ENCODE assay signal across 33 cellular contexts in the genomic region with DNA sequence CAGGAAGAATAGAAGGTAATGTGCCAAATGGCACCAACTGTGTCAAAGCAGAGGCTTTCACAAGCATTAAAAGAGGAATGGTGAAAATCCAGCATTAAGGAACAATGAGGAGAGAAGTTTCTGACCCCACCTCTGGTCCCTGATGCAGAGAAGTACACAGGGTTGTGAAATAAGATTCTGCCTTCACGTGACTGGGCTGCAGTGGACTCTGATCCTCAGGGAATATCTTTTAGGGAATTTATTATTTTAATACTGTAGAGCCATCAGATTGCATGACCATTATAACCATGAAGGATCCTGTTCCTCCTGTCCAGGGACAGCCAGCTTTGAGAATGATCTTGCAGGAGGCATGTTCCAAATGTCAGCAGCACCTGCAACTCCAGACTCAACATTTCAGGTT.
"Had no signal": no experiment of that assay in that cellular context is flagged by ENCODE, and none has a peak within 500 bp of the region (broad histone marks: within the 10 kb centered on the region; RNA-seq: fewer than 3 reads in every experiment).

No MANE protein-coding gene starts in this region.

- H3K36me3 Mint-ChIP-seq: activated naive CD4-positive, alpha-beta T cell treated with anti-CD3 and anti-CD28 coated beads, Interleukin-2, amount 50 U/mL, for 72 hours; activated naive CD8-positive, alpha-beta T cell treated with anti-CD3 and anti-CD28 coated beads for 36 hours; brain; T-cell had no signal

- H3K36me3 ChIP-seq: ascending aorta, cardiac muscle cell had no signal

- H3K4me3 ChIP-seq: ascending aorta, cardiac muscle cell had no signal

- H3K27me3 ChIP-seq: ascending aorta had no signal

- ATAC-seq: activated CD8-positive, alpha-beta T cell treated with anti-CD3 and anti-CD28 coated beads for 36 hours; activated naive CD4-positive, alpha-beta T cell treated with anti-CD3 and anti-CD28 coated beads, Interleukin-2, amount 50 U/mL, for 72 hours; activated T-cell treated with anti-CD3 and anti-CD28 coated beads, Interleukin-2, amount 50 U/mL, for 4 hours; activated T-cell treated with anti-CD3 and anti-CD28 coated beads, Interleukin-2, amount 50 U/mL, for 72 hours; activated T-helper 17 cell treated with anti-CD3 and anti-CD28 coated beads, Interleukin-2, amount 50 U/mL, for 72 hours; T-cell; T-helper 17 cell had no signal

- H3K27ac Mint-ChIP-seq: activated B cell treated with CpG ODN at 0.5 μM for 24 hours; activated CD4-positive, alpha-beta memory T cell treated with anti-CD3 and anti-CD28 coated beads for 36 hours; activated CD4-positive, alpha-beta T cell treated with anti-CD3 and anti-CD28 coated beads, Interleukin-2, amount 10 ng/mL, durations not matched to agents 24 days and 14 days; activated CD8-positive, alpha-beta T cell treated with anti-CD3 and anti-CD28 coated beads for 36 hours; activated naive CD4-positive, alpha-beta T cell treated with anti-CD3 and anti-CD28 coated beads for 36 hours; activated naive CD4-positive, alpha-beta T cell treated with anti-CD3 and anti-CD28 coated beads, Interleukin-2, amount 50 U/mL, for 72 hours; activated naive CD8-positive, alpha-beta T cell treated with anti-CD3 and anti-CD28 coated beads for 36 hours; activated T-cell treated with anti-CD3 and anti-CD28 coated beads, Interleukin-2, amount 50 U/mL, for 72 hours; activated T-helper 1 cell treated with anti-CD3 and anti-CD28 coated beads, Interleukin-12 subunit alpha, Interleukin-12 subunit beta, Interleukin-2, Interleukin-4 antibody, amounts not matched to agents 30 ng/mL and 10 ng/mL and 1 ng/mL, durations not matched to agents 14 hours and 24 hours and 36 hours; activated T-helper 17 cell treated with anti-CD3 and anti-CD28 coated beads, Interleukin-2, amount 50 U/mL, for 72 hours; brain; T-cell; T-helper 17 cell had no signal

- H3K4me1 Mint-ChIP-seq: activated B cell treated with CpG ODN at 0.5 μM for 24 hours; activated CD4-positive, alpha-beta T cell treated with anti-CD3 and anti-CD28 coated beads, Interleukin-2, amount 10 ng/mL, durations not matched to agents 24 days and 14 days; activated naive CD8-positive, alpha-beta T cell treated with anti-CD3 and anti-CD28 coated beads for 36 hours; activated T-helper 17 cell treated with anti-CD3 and anti-CD28 coated beads, Interleukin-2, amount 50 U/mL, for 72 hours; brain; central memory CD8-positive, alpha-beta T cell; T-cell; T-helper 17 cell had no signal

- H3K9me3 Mint-ChIP-seq: activated CD4-positive, alpha-beta T cell treated with anti-CD3 and anti-CD28 coated beads, Interleukin-2, amount 10 ng/mL, durations not matched to agents 24 days and 14 days; activated naive CD4-positive, alpha-beta T cell treated with anti-CD3 and anti-CD28 coated beads for 36 hours; activated T-cell treated with anti-CD3 and anti-CD28 coated beads, Interleukin-2, amount 50 U/mL, for 4 hours; activated T-helper 1 cell treated with anti-CD3 and anti-CD28 coated beads, Interleukin-12 subunit alpha, Interleukin-12 subunit beta, Interleukin-2, Interleukin-4 antibody, amounts not matched to agents 30 ng/mL and 10 ng/mL and 1 ng/mL, durations not matched to agents 14 hours and 24 hours and 36 hours; activated T-helper 17 cell treated with anti-CD3 and anti-CD28 coated beads, Interleukin-2, amount 50 U/mL, for 72 hours had no signal

- DNase-seq: activated B cell treated with CpG ODN at 0.5 μM for 24 hours; activated CD4-positive, alpha-beta memory T cell treated with anti-CD3 and anti-CD28 coated beads for 36 hours; activated CD4-positive, alpha-beta T cell treated with anti-CD3 and anti-CD28 coated beads for 4 hours; activated CD4-positive, alpha-beta T cell treated with anti-CD3 and anti-CD28 coated beads, Interleukin-2, amount 10 ng/mL, durations not matched to agents 24 days and 14 days; activated CD4-positive, alpha-beta T cell treated with anti-CD3 and anti-CD28 coated beads, Interleukin-2, amount 50 U/mL, for 1 hour; activated CD4-positive, alpha-beta T cell treated with anti-CD3 and anti-CD28 coated beads, Interleukin-2, amount 50 U/mL, for 4 hours; activated CD4-positive, CD25-positive, alpha-beta regulatory T cell treated with anti-CD3 and anti-CD28 coated beads, Interleukin-2, amount 50 U/mL, for 72 hours; activated CD8-positive, alpha-beta memory T cell treated with anti-CD3 and anti-CD28 coated beads, Interleukin-2, amount 50 U/mL, for 4 hours; activated CD8-positive, alpha-beta T cell treated with anti-CD3 and anti-CD28 coated beads for 36 hours; activated effector memory CD4-positive, alpha-beta T cell treated with anti-CD3 and anti-CD28 coated beads, Interleukin-2, amount 50 U/mL, for 16 hours; activated gamma-delta T cell treated with Interleukin-2 at 50 U/mL for 16 hours; activated naive CD4-positive, alpha-beta T cell; activated naive CD4-positive, alpha-beta T cell treated with anti-CD3 and anti-CD28 coated beads for 36 hours; activated naive CD4-positive, alpha-beta T cell treated with anti-CD3 and anti-CD28 coated beads, Interleukin-2, amount 50 U/mL, for 16 hours; activated naive CD8-positive, alpha-beta T cell treated with anti-CD3 and anti-CD28 coated beads for 36 hours; activated T-cell treated with anti-CD3 and anti-CD28 coated beads for 4 hours; activated T-cell treated with anti-CD3 and anti-CD28 coated beads, Interleukin-2, amount 50 U/mL, for 1 hour; activated T-cell treated with anti-CD3 and anti-CD28 coated beads, Interleukin-2, amount 50 U/mL, for 4 hours; activated T-cell treated with anti-CD3 and anti-CD28 coated beads, Interleukin-2, amount 50 U/mL, for 72 hours; amygdala; anterior cingulate cortex; caudate nucleus; T-cell; T-helper 17 cell; T-helper 9 cell had no signal

- H3K4me3 Mint-ChIP-seq: activated B cell treated with CpG ODN at 0.5 μM for 24 hours; activated CD4-positive, alpha-beta memory T cell treated with anti-CD3 and anti-CD28 coated beads for 36 hours; activated CD4-positive, alpha-beta T cell treated with anti-CD3 and anti-CD28 coated beads, Interleukin-2, amount 10 ng/mL, durations not matched to agents 24 days and 14 days; activated CD8-positive, alpha-beta T cell treated with anti-CD3 and anti-CD28 coated beads for 36 hours; activated naive CD4-positive, alpha-beta T cell treated with anti-CD3 and anti-CD28 coated beads for 36 hours; activated naive CD8-positive, alpha-beta T cell treated with anti-CD3 and anti-CD28 coated beads for 36 hours; activated T-cell treated with anti-CD3 and anti-CD28 coated beads, Interleukin-2, amount 50 U/mL, for 4 hours; activated T-cell treated with anti-CD3 and anti-CD28 coated beads, Interleukin-2, amount 50 U/mL, for 72 hours; activated T-helper 1 cell treated with anti-CD3 and anti-CD28 coated beads, Interleukin-12 subunit alpha, Interleukin-12 subunit beta, Interleukin-2, Interleukin-4 antibody, amounts not matched to agents 30 ng/mL and 10 ng/mL and 1 ng/mL, durations not matched to agents 14 hours and 24 hours and 36 hours; activated T-helper 17 cell treated with anti-CD3 and anti-CD28 coated beads, Interleukin-2, amount 50 U/mL, for 72 hours; brain; central memory CD8-positive, alpha-beta T cell; T-cell; T-helper 17 cell had no signal

- H3K9me3 ChIP-seq: ascending aorta had no signal

- H3K4me1 ChIP-seq: ascending aorta had no signal

- H3K27ac ChIP-seq: ascending aorta, cardiac muscle cell, VCaP had no signal

- H3K27me3 Mint-ChIP-seq: activated naive CD8-positive, alpha-beta T cell treated with anti-CD3 and anti-CD28 coated beads for 36 hours had no signal
